In the genomic region with DNA sequence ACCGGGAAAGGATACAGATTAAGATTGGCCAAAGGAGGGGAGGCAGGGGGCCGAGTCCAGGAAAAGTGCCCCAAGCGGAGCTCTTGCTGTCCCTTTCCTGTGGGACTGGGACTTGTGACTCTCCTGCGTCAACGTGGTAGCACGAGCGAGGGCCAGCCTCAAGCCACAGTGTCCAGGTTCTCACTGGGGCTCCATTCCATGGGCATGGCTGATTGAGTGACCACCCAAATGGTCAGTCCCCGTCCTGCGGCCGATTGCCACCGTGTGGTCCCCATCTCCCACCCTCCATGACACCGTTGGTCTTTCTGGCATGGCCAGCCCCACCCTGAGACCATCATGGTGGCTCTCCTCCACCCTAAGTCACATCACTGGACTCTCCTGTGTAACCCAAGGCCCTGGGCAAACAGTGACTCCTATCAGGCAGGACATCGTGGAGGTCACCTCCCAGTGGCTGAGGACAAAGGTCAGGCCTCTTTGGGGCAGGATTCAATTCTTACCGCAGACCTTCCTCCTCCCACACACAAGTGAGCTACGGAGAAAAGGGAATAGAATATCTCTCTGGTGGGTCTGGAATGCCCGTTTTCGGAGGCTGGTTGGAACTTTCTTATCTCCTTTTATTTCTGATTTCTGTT, we compare ENCODE assay signal across 19 cellular contexts. TPM values are rescaled to one million over a fixed set of nuclear protein-coding genes. Genes with fewer than 3 reads are reported as not detected.
DNase-seq lines count a peak whose midpoint lies in the region; ATAC-seq, FAIRE-seq and TF ChIP-seq lines count a peak whose summit lies in the region.
"Had no signal": no experiment of that assay in that cellular context is flagged by ENCODE, and none has a peak within 500 bp of the region (broad histone marks: within the 10 kb centered on the region; RNA-seq: fewer than 3 reads in every experiment).

No MANE protein-coding gene starts in this region.

- POLR2A ChIA-PET in HepG2 (lab: Yijun Ruan, JAX) = no interaction called here

- TF ChIP-seq CTCF in RWPE2 (IDR thresholded peaks at IDR 0.05; ENCODE audit: poor library complexity, severe bottlenecking) = no peak
- TF ChIP-seq CTCF in HepG2 (CRISPR knock-in tag; IDR thresholded peaks at IDR 0.05) = no peak
- no peak for TF ChIP-seq CTCF in suprapubic skin (IDR thresholded peaks at IDR 0.05)
- TF ChIP-seq CTCF in foreskin keratinocyte (conservative IDR thresholded peaks at IDR 0.05) = no peak

- TF ChIP-seq POLR2A in HepG2 (IDR thresholded peaks at IDR 0.05; ENCODE audit: insufficient read depth in 1 of 2, low read depth in 2 of 2, low read length in 2 of 2) (no peak), suprapubic skin (IDR thresholded peaks at IDR 0.05) (no peak)

- BruUV-seq in HepG2 (replicated peaks; lab: Mats Ljungman, UMichigan) = no TSS peak

- H3K36me3 ChIP-seq in RWPE2 (ENCODE audit: low read depth) (no peaks in the 10 kb centered on the region), HepG2 (replicated peaks in 1 of 2; ENCODE audit: control insufficient read depth in 1 of 2, insufficient read depth in 2 of 2, low read length in 2 of 2) (no peaks in the 10 kb centered on the region), suprapubic skin (no peaks in the 10 kb centered on the region)
- H3K36me3 ChIP-seq: BE2C had no signal

- no peak for FAIRE-seq in HepG2 (lab: Jason Lieb, UNC)
- FAIRE-seq: A204.1, GM12891, H54 had no signal

- H3K4me1 ChIP-seq in RWPE2 (ENCODE audit: insufficient read depth, poor library complexity, severe bottlenecking) (no peaks in the 10 kb centered on the region), HepG2 (ENCODE audit: insufficient read depth, low read length) (peaks cover 38% of the 10 kb centered on the region), suprapubic skin (peaks cover 8% of the 10 kb centered on the region), foreskin keratinocyte (no peaks in the 10 kb centered on the region)
- H3K4me1 ChIP-seq: BE2C had no signal

- H3K27ac ChIP-seq in RWPE2 (ENCODE audit: poor library complexity, severe bottlenecking) = no peak overlapping the region
- H3K27ac ChIP-seq in HepG2 (ENCODE audit: extremely low read length, insufficient read depth, low read length) = no peak overlapping the region
- no peak overlapping the region for H3K27ac ChIP-seq in suprapubic skin
- no peak overlapping the region for H3K27ac ChIP-seq in foreskin keratinocyte
- H3K27ac ChIP-seq: KMS-11 had no signal

- H3K4me3 ChIP-seq in RWPE2 (ENCODE audit: severe bottlenecking) (no peak overlapping the region), HepG2 (replicated peaks in 1 of 3; ENCODE audit: insufficient read depth in 1 of 3, low read depth in 2 of 3, low read length in 3 of 3) (no peak overlapping the region), suprapubic skin (no peak overlapping the region)

- in situ Hi-C loops in HepG2 (cut with HindIII; ENCODE audit: extremely low pct_ligation_motif_present, low pct_unique_long_range_greater_than_20kb) = loop anchor here (25.0 kb wide), 1 partner anchor 153 kb away; no protein-coding TSS in a partner anchor

- TF ChIP-seq EP300 in HepG2 (IDR thresholded peaks at IDR 0.05; ENCODE audit: low read depth in 2 of 2, low read length in 2 of 2) (no peak), HepG2 (CRISPR knock-in tag; IDR thresholded peaks at IDR 0.05; ENCODE audit: borderline replicate concordance) (no peak), suprapubic skin (IDR thresholded peaks at IDR 0.05) (no peak)

- no peak overlapping the region for H2AFZ ChIP-seq in HepG2 (ENCODE audit: low read length)

- TF ChIP-seq RAD21 in HepG2 (CRISPR knock-in tag; IDR thresholded peaks at IDR 0.05) = no peak

- no peak overlapping the region for H3K4me2 ChIP-seq in HepG2 (ENCODE audit: low read depth, low read length)
- H3K4me2 ChIP-seq: KMS-11 had no signal

- H3K9me3 ChIP-seq in RWPE2 (ENCODE audit: severe bottlenecking) (no peaks in the 10 kb centered on the region), HepG2 (ENCODE audit: low read length) (no peaks in the 10 kb centered on the region), suprapubic skin (no peaks in the 10 kb centered on the region)
- H3K9me3 ChIP-seq: BE2C had no signal

- no peak overlapping the region for H3K9ac ChIP-seq in HepG2 (ENCODE audit: insufficient read depth, low read depth, low read length)
- H3K9ac ChIP-seq: KMS-11 had no signal

- peaks cover 3% of the 10 kb centered on the region; the same call in 1 of the 2 replicates for H4K20me1 ChIP-seq in HepG2 (ENCODE audit: insufficient read depth, low read length)

- H3K27me3 ChIP-seq in RWPE2 (ENCODE audit: insufficient read depth, poor library complexity, severe bottlenecking) = no peaks in the 10 kb centered on the region
- no peaks in the 10 kb centered on the region for H3K27me3 ChIP-seq in HepG2 (ENCODE audit: control insufficient read depth in 1 of 2, insufficient read depth in 2 of 2, low read length in 2 of 2)
- H3K27me3 ChIP-seq in suprapubic skin = peaks cover 18% of the 10 kb centered on the region
- H3K27me3 ChIP-seq in foreskin keratinocyte = peaks cover 5% of the 10 kb centered on the region
- H3K27me3 ChIP-seq: BE2C had no signal

- intact Hi-C loops in HepG2 (cut with micrococcal nuclease; ENCODE audit: unreplicated experiment) = loop anchor here (10.0 kb wide), 1 partner anchor 134 kb away; a partner anchor contains a TSS

- 77% methylated on average over 14 of the region's 17 CpGs for WGBS in HepG2 (ENCODE audit: low lambda C conversion rate)
- 81% methylated on average over 17 of the region's 17 CpGs for WGBS in suprapubic skin

- CTCF ChIA-PET in HepG2 (lab: Yijun Ruan, JAX; ENCODE audit: low intra/inter-chr PET ratio, low total read pairs) = no interaction called here

- ATAC-seq in RWPE2 (ENCODE audit: low read depth) (no peak), HepG2 (no peak), HG02981 (IDR thresholded peaks at IDR 0.05; ENCODE audit: unreplicated experiment) (no peak), GM19023 (IDR thresholded peaks at IDR 0.05; ENCODE audit: unreplicated experiment) (no peak), foreskin keratinocyte (no peak)
- ATAC-seq: Panc1, Right ventricle myocardium inferior had no signal

- DNase-seq in activated effector memory CD4-positive, alpha-beta T cell treated with anti-CD3 and anti-CD28 coated beads, Interleukin-2, amount 50 U/mL, for 16 hours = peak; percentile 33
- DNase-seq in activated effector memory CD4-positive, alpha-beta T cell treated with Interleukin-2 at 50 U/mL for 16 hours = no peak
- DNase-seq in RWPE2 (ENCODE audit: low spot score) (peak; percentile 28), HepG2 (ENCODE audit: low spot score) (no peak), suprapubic skin (ENCODE audit: low spot score in 2 of 2) (peak; percentile 55 to 71), foreskin keratinocyte (no peak)
- DNase-seq: BE2C; CD4-positive, alpha-beta memory T cell; DMS153; NCI-H1930; NCI-H524 treated with DMSO at 0.1 percent for 48 hours had no signal

- no peaks in the 10 kb centered on the region for H3K79me2 ChIP-seq in HepG2 (ENCODE audit: insufficient read depth, low read length)

RNA-seq across cellular contexts. Expression of a gene that starts 8.9 kb away (rescaled TPM):
- total RNA-seq in HepG2 (2016; rRNA removed; fragmentation: Illumina TruSeq; extraction: Trizol) (31.4 and 43.4 TPM in 2 replicates), suprapubic skin (10 to 100 TPM; 16.0 to 25.3 (median 19.7) TPM), foreskin keratinocyte (35.7 and 41.1 TPM in 2 replicates)
- 9.1 and 10.6 TPM in 2 replicates for total RNA-seq in HepG2 (2016; cell fraction: cytosol; rRNA removed; fragmentation: Illumina TruSeq; extraction: Trizol; ENCODE audit: low read depth)
- 30.8 and 45.5 TPM in 2 replicates for total RNA-seq in HepG2 (2016; cell fraction: insoluble cytoplasmic fraction; rRNA removed; fragmentation: Illumina TruSeq; extraction: Trizol)
- total RNA-seq in HepG2 (2016; cell fraction: membrane; rRNA removed; fragmentation: Illumina TruSeq; extraction: Trizol) = 23.1 and 25.3 TPM in 2 replicates
- 12.4 and 14.4 TPM in 2 replicates for total RNA-seq in HepG2 (2016; cell fraction: nucleus; rRNA removed; fragmentation: Illumina TruSeq; extraction: Trizol)
- polyA plus RNA-seq in HepG2 (2011; rRNA removed) (18.7 and 21.6 TPM in 2 replicates), foreskin keratinocyte (27.5 and 32.8 TPM in 2 replicates)
- polyA plus RNA-seq in HepG2 (2011; cell fraction: cytosol; rRNA removed) = 19.8 and 22.2 TPM in 2 replicates
- polyA plus RNA-seq in HepG2 (2011; cell fraction: nucleus; rRNA removed) = 12.8 and 14.0 TPM in 2 replicates
- 13.3 and 16.8 TPM in 2 replicates for polyA plus RNA-seq in HepG2 (2012)
- 4.2 and 5.1 TPM in 2 replicates for polyA plus RNA-seq in HepG2 (2016; cell fraction: cytosol; fragmentation: Illumina TruSeq; extraction: Trizol; ENCODE audit: low read depth)
- 37.9 and 38.1 TPM in 2 replicates for polyA plus RNA-seq in HepG2 (2016; cell fraction: insoluble cytoplasmic fraction; fragmentation: Illumina TruSeq; extraction: Trizol; ENCODE audit: low read depth)
- 11.1 and 13.7 TPM in 2 replicates for polyA plus RNA-seq in HepG2 (2016; cell fraction: membrane; fragmentation: Illumina TruSeq; extraction: Trizol; ENCODE audit: low read depth)
- 24.6 and 27.6 TPM in 2 replicates for polyA plus RNA-seq in HepG2 (2016; cell fraction: nucleus; fragmentation: Illumina TruSeq; extraction: Trizol; ENCODE audit: insufficient read depth, low read depth)
- 23.0 and 28.7 TPM in 2 replicates for polyA minus RNA-seq in HepG2 (2011; rRNA and poly(A)+ RNA removed; ENCODE audit: low replicate concordance)
- polyA minus RNA-seq in HepG2 (2011; cell fraction: cytosol; rRNA and poly(A)+ RNA removed) = 11.2 and 12.0 TPM in 2 replicates
- polyA minus RNA-seq in HepG2 (2011; cell fraction: nucleus; rRNA and poly(A)+ RNA removed) = 6.7 and 8.5 TPM in 2 replicates

RNA-seq across cellular contexts. Expression of a gene that starts 51.7 kb away (rescaled TPM):
- total RNA-seq in HepG2 (2016; rRNA removed; fragmentation: Illumina TruSeq; extraction: Trizol) (8.7 and 9.3 TPM in 2 replicates), suprapubic skin (1 to 10 TPM; 2.7 to 6.8 (median 4.2) TPM), foreskin keratinocyte (4.7 and 5.9 TPM in 2 replicates)
- 1.4 and 1.6 TPM in 2 replicates for total RNA-seq in HepG2 (2016; cell fraction: cytosol; rRNA removed; fragmentation: Illumina TruSeq; extraction: Trizol; ENCODE audit: low read depth)
- total RNA-seq in HepG2 (2016; cell fraction: insoluble cytoplasmic fraction; rRNA removed; fragmentation: Illumina TruSeq; extraction: Trizol) = 8.7 and 9.2 TPM in 2 replicates
- 4.1 and 4.7 TPM in 2 replicates for total RNA-seq in HepG2 (2016; cell fraction: membrane; rRNA removed; fragmentation: Illumina TruSeq; extraction: Trizol)
- 5.0 and 6.1 TPM in 2 replicates for total RNA-seq in HepG2 (2016; cell fraction: nucleus; rRNA removed; fragmentation: Illumina TruSeq; extraction: Trizol)
- polyA plus RNA-seq in HepG2 (2011; rRNA removed) (4.6 and 4.8 TPM in 2 replicates), foreskin keratinocyte (3.9 and 4.3 TPM in 2 replicates)
- 3.6 and 3.7 TPM in 2 replicates for polyA plus RNA-seq in HepG2 (2011; cell fraction: cytosol; rRNA removed)
- polyA plus RNA-seq in HepG2 (2011; cell fraction: nucleus; rRNA removed) = 7.8 and 8.5 TPM in 2 replicates
- polyA plus RNA-seq in HepG2 (2012) = 3.3 and 3.7 TPM in 2 replicates
- 0.69 and 0.75 TPM in 2 replicates for polyA plus RNA-seq in HepG2 (2016; cell fraction: cytosol; fragmentation: Illumina TruSeq; extraction: Trizol; ENCODE audit: low read depth)
- polyA plus RNA-seq in HepG2 (2016; cell fraction: insoluble cytoplasmic fraction; fragmentation: Illumina TruSeq; extraction: Trizol; ENCODE audit: low read depth) = 6.4 and 7.8 TPM in 2 replicates
- polyA plus RNA-seq in HepG2 (2016; cell fraction: membrane; fragmentation: Illumina TruSeq; extraction: Trizol; ENCODE audit: low read depth) = 1.5 and 1.9 TPM in 2 replicates
- polyA plus RNA-seq in HepG2 (2016; cell fraction: nucleus; fragmentation: Illumina TruSeq; extraction: Trizol; ENCODE audit: insufficient read depth, low read depth) = 17.0 and 22.7 TPM in 2 replicates
- polyA minus RNA-seq in HepG2 (2011; rRNA and poly(A)+ RNA removed; ENCODE audit: low replicate concordance) = 3.1 and 7.0 TPM in 2 replicates
- 1.3 and 2.0 TPM in 2 replicates for polyA minus RNA-seq in HepG2 (2011; cell fraction: cytosol; rRNA and poly(A)+ RNA removed)
- polyA minus RNA-seq in HepG2 (2011; cell fraction: nucleus; rRNA and poly(A)+ RNA removed) = 2.4 and 3.9 TPM in 2 replicates

RNA-seq across cellular contexts. Expression of a gene that starts 52.0 kb away (rescaled TPM):
- total RNA-seq in HepG2 (2016; rRNA removed; fragmentation: Illumina TruSeq; extraction: Trizol) = 20.4 and 33.8 TPM in 2 replicates
- total RNA-seq in HepG2 (2016; cell fraction: cytosol; rRNA removed; fragmentation: Illumina TruSeq; extraction: Trizol; ENCODE audit: low read depth) = 4.7 and 5.7 TPM in 2 replicates
- 17.2 and 21.3 TPM in 2 replicates for total RNA-seq in HepG2 (2016; cell fraction: insoluble cytoplasmic fraction; rRNA removed; fragmentation: Illumina TruSeq; extraction: Trizol)
- 17.1 and 18.2 TPM in 2 replicates for total RNA-seq in HepG2 (2016; cell fraction: membrane; rRNA removed; fragmentation: Illumina TruSeq; extraction: Trizol)
- total RNA-seq in HepG2 (2016; cell fraction: nucleus; rRNA removed; fragmentation: Illumina TruSeq; extraction: Trizol) = 17.8 and 20.6 TPM in 2 replicates
- polyA plus RNA-seq in HepG2 (2011; rRNA removed) = 19.0 and 30.1 TPM in 2 replicates
- polyA plus RNA-seq in HepG2 (2011; cell fraction: cytosol; rRNA removed) = 11.3 and 14.0 TPM in 2 replicates
- 34.2 TPM in 2 replicates for polyA plus RNA-seq in HepG2 (2011; cell fraction: nucleus; rRNA removed)
- 18.2 and 19.8 TPM in 2 replicates for polyA plus RNA-seq in HepG2 (2012)
- polyA plus RNA-seq in HepG2 (2016; cell fraction: cytosol; fragmentation: Illumina TruSeq; extraction: Trizol; ENCODE audit: low read depth) = 5.7 and 6.7 TPM in 2 replicates
- 33.6 and 43.4 TPM in 2 replicates for polyA plus RNA-seq in HepG2 (2016; cell fraction: insoluble cytoplasmic fraction; fragmentation: Illumina TruSeq; extraction: Trizol; ENCODE audit: low read depth)
- polyA plus RNA-seq in HepG2 (2016; cell fraction: membrane; fragmentation: Illumina TruSeq; extraction: Trizol; ENCODE audit: low read depth) = 16.8 and 19.5 TPM in 2 replicates
- 33.5 and 33.9 TPM in 2 replicates for polyA plus RNA-seq in HepG2 (2016; cell fraction: nucleus; fragmentation: Illumina TruSeq; extraction: Trizol; ENCODE audit: insufficient read depth, low read depth)
- polyA minus RNA-seq in HepG2 (2011; rRNA and poly(A)+ RNA removed; ENCODE audit: low replicate concordance) = 21.1 and 36.0 TPM in 2 replicates
- polyA minus RNA-seq in HepG2 (2011; cell fraction: cytosol; rRNA and poly(A)+ RNA removed) = 17.0 and 22.2 TPM in 2 replicates
- polyA minus RNA-seq in HepG2 (2011; cell fraction: nucleus; rRNA and poly(A)+ RNA removed) = 32.4 and 38.9 TPM in 2 replicates
- 10 to 100 TPM; 16.1 to 56.7 (median 39.6) TPM for total RNA-seq in suprapubic skin
- 24.3 and 25.0 TPM in 2 replicates for total RNA-seq in foreskin keratinocyte
- polyA plus RNA-seq in foreskin keratinocyte = 16.5 and 17.7 TPM in 2 replicates

Comparison
In these comparisons a context has a peak if more than half of its experiments do, and no peak if none do; other contexts are left out.
1. DNase-seq: peak in activated effector memory CD4-positive, alpha-beta T cell treated with anti-CD3 and anti-CD28 coated beads, Interleukin-2, amount 50 U/mL, for 16 hours (single experiment), RWPE2 (single experiment) and suprapubic skin (2 of 2); none in activated effector memory CD4-positive, alpha-beta T cell treated with Interleukin-2 at 50 U/mL for 16 hours (single experiment), HepG2 (single experiment) and foreskin keratinocyte (0 of 2).